In the genomic region with DNA sequence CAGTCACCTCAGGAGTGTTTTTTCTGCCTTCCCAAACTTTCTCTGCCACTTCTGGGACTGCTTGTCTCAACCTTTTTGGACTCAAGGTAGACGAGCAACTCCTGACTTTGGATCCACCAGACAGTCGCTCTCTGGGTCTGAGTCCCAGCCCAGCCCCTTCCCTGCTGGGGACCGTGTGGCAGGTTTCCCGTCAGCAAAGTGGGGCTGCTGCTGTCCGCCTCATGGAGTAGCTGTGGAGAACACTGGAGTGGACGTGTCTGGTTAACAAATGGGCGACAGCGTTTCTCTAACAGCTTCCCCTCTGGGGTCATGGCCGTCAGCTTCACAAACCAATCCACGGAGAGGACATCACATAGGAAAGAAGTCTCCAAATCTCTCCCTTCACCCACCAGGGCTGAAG, we compare ENCODE assay signal across 21 cellular contexts.
"Had no signal": no experiment of that assay in that cellular context is flagged by ENCODE, and none has a peak within 500 bp of the region (broad histone marks: within the 10 kb centered on the region; RNA-seq: fewer than 3 reads in every experiment).

No MANE protein-coding gene starts in this region.

- H3K36me3 ChIP-seq: colonic mucosa, esophagus squamous epithelium, gastrocnemius medialis, heart right ventricle, left lung, lower lobe of right lung had no signal

- H3K36me3 Mint-ChIP-seq: mesothelial cell of epicardium had no signal

- H3K4me1 ChIP-seq: colonic mucosa, esophagus squamous epithelium, gastrocnemius medialis, heart right ventricle, left lung, lower lobe of right lung had no signal

- H3K9me3 Mint-ChIP-seq: effector memory CD8-positive, alpha-beta T cell; mesothelial cell of epicardium had no signal

- H3K9me3 ChIP-seq: colonic mucosa, esophagus squamous epithelium, gastrocnemius medialis, heart right ventricle, left lung, lower lobe of right lung, mucosa of descending colon had no signal

- ATAC-seq: effector memory CD8-positive, alpha-beta T cell; esophagus mucosa; gastrocnemius medialis; heart right ventricle; left cardiac atrium; left lung; left ventricle myocardium superior; lower lobe of right lung; mucosa of descending colon had no signal

- H3K27ac ChIP-seq: colonic mucosa, esophagus squamous epithelium, gastrocnemius medialis, heart right ventricle, left lung, lower lobe of right lung had no signal

- H3K4me3 Mint-ChIP-seq: dendritic cell treated with granulocyte-macrophage colony-stimulating factor and Interleukin-4, amounts not matched to agents 40 ng/mL and 50 ng/mL, for 4 days; effector memory CD8-positive, alpha-beta T cell; mesothelial cell of epicardium had no signal

- H3K4me3 ChIP-seq: colonic mucosa, esophagus squamous epithelium, gastrocnemius medialis, heart right ventricle, left lung, lower lobe of right lung, mucosa of descending colon had no signal

- H3K27ac Mint-ChIP-seq: dendritic cell treated with granulocyte-macrophage colony-stimulating factor and Interleukin-4, amounts not matched to agents 40 ng/mL and 50 ng/mL, for 4 days; effector memory CD8-positive, alpha-beta T cell; mesothelial cell of epicardium had no signal

- H3K27me3 ChIP-seq: colonic mucosa had no signal

- DNase-seq: colonic mucosa; cortex of kidney; effector CD8-positive, alpha-beta T cell; effector memory CD8-positive, alpha-beta T cell; esophagus squamous epithelium; foreskin fibroblast; foreskin melanocyte; gastrocnemius medialis; glutamatergic neuron; head of caudate nucleus; heart right ventricle; hippocampal formation; left cardiac atrium; left lung; left ventricle myocardium superior; lower lobe of right lung; mesenchymal stem cell; mucosa of descending colon had no signal
